Comparison of ENCODE assay signal across 9 cellular contexts in genomic region chr9:109319072-109319630, GRCh38. TPM values are rescaled to one million over a fixed set of nuclear protein-coding genes. Genes with fewer than 3 reads are reported as not detected.
DNase-seq lines count a peak whose midpoint lies in the region; ATAC-seq, FAIRE-seq and TF ChIP-seq lines count a peak whose summit lies in the region.
"Had no signal": no experiment of that assay in that cellular context is flagged by ENCODE, and none has a peak within 500 bp of the region (broad histone marks: within the 10 kb centered on the region; RNA-seq: fewer than 3 reads in every experiment).

No MANE protein-coding gene starts in this region.

- DNase-seq in COR-L47 (lab: John Stamatoyannopoulos, UW): peak; percentile 48
- DNase-seq in NCI-H2171 treated with DMSO at 0.1 percent for 48 hours (lab: John Stamatoyannopoulos, UW): peak; percentile 56
- DNase-seq in dorsolateral prefrontal cortex: peak in 2 of 10 donors; percentile 32 to 45
- peak in 1 of 10 donors; percentile 8 for DNase-seq in naive thymus-derived CD8-positive, alpha-beta T cell
- DNase-seq in urothelium cell line (ENCODE audit: low spot score): no peak
- DNase-seq in aorta: no peak
- DNase-seq: NK-92 treated with Interleukin-12 subunit alpha and Interleukin-12 subunit beta, amount 100 ng/mL, for 24 hours had no signal

- H3K27ac ChIP-seq in dorsolateral prefrontal cortex: peak overlapping the region in 34 of 59 donors; percentile 3 to 79 (median 53)
- H3K27ac ChIP-seq in aorta (ENCODE audit: low read depth in 1 of 2, low read length in 2 of 2): no peak overlapping the region

- WGBS in aorta, 2 donors: 56 to 57% methylated on average over 39 of the region's 39 CpGs

- H3K4me1 ChIP-seq in aorta (ENCODE audit: control insufficient read depth in 1 of 2, insufficient read depth in 2 of 2, low read length in 2 of 2): no peaks in the 10 kb centered on the region

- H3K4me1 Mint-ChIP-seq in naive thymus-derived CD8-positive, alpha-beta T cell: peaks cover 5 to 14% (median 12%) of the 10 kb centered on the region in 4 donors

- POLR2A ChIA-PET in naive thymus-derived CD8-positive, alpha-beta T cell (lab: Charles Lee): interaction anchor here (0.6 kb wide), 1 partner anchor 311 kb away, joined by 9 read pairs; no protein-coding TSS in a partner anchor

- no peaks in the 10 kb centered on the region for H3K36me3 ChIP-seq in aorta (ENCODE audit: control insufficient read depth in 1 of 2, insufficient read depth in 2 of 2, low read length in 1 of 2)

- peaks cover 56 to 89% (median 66%) of the 10 kb centered on the region in 5 donors for H3K27me3 Mint-ChIP-seq in naive thymus-derived CD8-positive, alpha-beta T cell

- peak overlapping the region; percentile 62 to 83 (median 72) for H3K4me3 Mint-ChIP-seq in naive thymus-derived CD8-positive, alpha-beta T cell

- peaks cover 0 to 2% (median 0%) of the 10 kb centered on the region in 3 donors for H3K36me3 Mint-ChIP-seq in naive thymus-derived CD8-positive, alpha-beta T cell

- TF ChIP-seq CTCF in dorsolateral prefrontal cortex (IDR thresholded peaks at IDR 0.05 in 54 of 56, conservative IDR thresholded peaks at IDR 0.05 in 2 of 56; ENCODE audit: low read depth in 1 of 56, partially characterized antibody in 56 of 56): no peak

- ATAC-seq in naive thymus-derived CD8-positive, alpha-beta T cell: no peak
- no peak for ATAC-seq in GM19035 (IDR thresholded peaks at IDR 0.05; ENCODE audit: unreplicated experiment)
- ATAC-seq in GM21423 (IDR thresholded peaks at IDR 0.05; ENCODE audit: unreplicated experiment): no peak
- no peak for ATAC-seq in aorta (ENCODE audit: low FRiP score)

- peak overlapping the region in 1 of 10 donors; percentile 32 for H3K27ac Mint-ChIP-seq in naive thymus-derived CD8-positive, alpha-beta T cell

- H3K4me3 ChIP-seq in dorsolateral prefrontal cortex: peak overlapping the region in 58 of 59 donors; percentile 35 to 73 (median 58)
- no peak overlapping the region for H3K4me3 ChIP-seq in aorta (ENCODE audit: low read length in 2 of 2)

- H3K9me3 Mint-ChIP-seq in naive thymus-derived CD8-positive, alpha-beta T cell: peaks cover 0 to under 1% (median 0%) of the 10 kb centered on the region in 9 donors

- FAIRE-seq in urothelium cell line (lab: Jason Lieb, UNC): no peak

- H3K9me3 ChIP-seq in aorta (ENCODE audit: control insufficient read depth, low read length): no peaks in the 10 kb centered on the region

- H3K27me3 ChIP-seq in dorsolateral prefrontal cortex (peaks cover 0 to 8% (median 0%) of the 10 kb centered on the region in 45 donors), aorta (ENCODE audit: control insufficient read depth in 1 of 2, insufficient read depth in 2 of 2, low read length in 1 of 2) (no peaks in the 10 kb centered on the region)

- intact Hi-C loops in dorsolateral prefrontal cortex (cut with DNase I): loop anchor here in 1 of 2 donors (10.0 kb wide), 1 partner anchor 204 kb away; the partner anchor contains the start of gene TMEM245
- intact Hi-C loops in aorta (cut with DNase I): loop anchor here in 1 of 2 donors (2.0 kb wide), 1 partner anchor 74 kb away; no protein-coding TSS in a partner anchor

RNA-seq across cellular contexts. Expression of gene EPB41L4B, which starts 1.7 kb away (rescaled TPM):
- total RNA-seq in dorsolateral prefrontal cortex: 10 to 100 TPM in 119 of 120 experiments, 1 to 10 TPM in 1; 9.2 to 51.1 (median 29.8) TPM
- total RNA-seq in naive thymus-derived CD8-positive, alpha-beta T cell: not detected
- polyA plus RNA-seq in naive thymus-derived CD8-positive, alpha-beta T cell: not detected
- 1 to 10 TPM in 1 of 2 donors, under 1 TPM in 1; 0.63 to 1.3 TPM for total RNA-seq in aorta
- polyA plus RNA-seq in aorta: 10 to 100 TPM in 1 of 2 donors, under 1 TPM in 1; 0.74 to 23.0 TPM

Comparison
In these comparisons a context has a peak if more than half of its experiments do, and no peak if none do; other contexts are left out.
1. DNase-seq: peak in COR-L47 (single experiment) and NCI-H2171 treated with DMSO at 0.1 percent for 48 hours (single experiment); none in urothelium cell line (single experiment) and aorta (0 of 2).
2. H3K27ac ChIP-seq: peak in dorsolateral prefrontal cortex (34 of 59); none in aorta (0 of 2).
3. H3K4me3 ChIP-seq: peak in dorsolateral prefrontal cortex (58 of 59); none in aorta (0 of 2).
4. RNA of gene EPB41L4B, which starts 1.7 kb away (total RNA-seq): 9.2 to 51.1 TPM in dorsolateral prefrontal cortex; 0.63 to 1.3 TPM in aorta and not detected in naive thymus-derived CD8-positive, alpha-beta T cell; every median in the first group is over 4 times any median in the second.